ENCODE assay signal across 1 cellular context in the genomic region with DNA sequence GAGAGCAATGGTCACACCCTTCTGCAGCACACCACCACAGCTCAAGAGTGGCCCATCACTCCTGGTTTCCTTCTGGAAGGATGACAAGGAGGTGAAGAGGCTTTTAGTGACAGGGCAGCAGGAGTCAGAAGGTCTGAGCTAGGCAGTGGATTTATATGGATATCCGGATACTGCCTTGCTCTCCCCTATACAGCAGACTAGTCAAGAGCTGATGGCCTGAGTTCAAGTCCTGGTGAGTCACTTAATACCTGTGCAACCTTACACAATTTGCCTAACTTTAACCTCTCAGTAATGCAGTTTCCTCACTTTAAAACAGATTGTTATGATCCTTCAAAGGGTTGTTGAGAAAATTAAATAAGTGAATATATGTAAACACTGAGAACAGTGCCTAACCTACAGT.
TF ChIP-seq lines count a peak whose summit lies in the region.

No MANE protein-coding gene starts in this region.

TF ChIP-seq in HCT116, 20 proteins besides CTCF, POLR2A, EP300 and RAD21 (continued from another document):
- TF ChIP-seq, protein P1, sequence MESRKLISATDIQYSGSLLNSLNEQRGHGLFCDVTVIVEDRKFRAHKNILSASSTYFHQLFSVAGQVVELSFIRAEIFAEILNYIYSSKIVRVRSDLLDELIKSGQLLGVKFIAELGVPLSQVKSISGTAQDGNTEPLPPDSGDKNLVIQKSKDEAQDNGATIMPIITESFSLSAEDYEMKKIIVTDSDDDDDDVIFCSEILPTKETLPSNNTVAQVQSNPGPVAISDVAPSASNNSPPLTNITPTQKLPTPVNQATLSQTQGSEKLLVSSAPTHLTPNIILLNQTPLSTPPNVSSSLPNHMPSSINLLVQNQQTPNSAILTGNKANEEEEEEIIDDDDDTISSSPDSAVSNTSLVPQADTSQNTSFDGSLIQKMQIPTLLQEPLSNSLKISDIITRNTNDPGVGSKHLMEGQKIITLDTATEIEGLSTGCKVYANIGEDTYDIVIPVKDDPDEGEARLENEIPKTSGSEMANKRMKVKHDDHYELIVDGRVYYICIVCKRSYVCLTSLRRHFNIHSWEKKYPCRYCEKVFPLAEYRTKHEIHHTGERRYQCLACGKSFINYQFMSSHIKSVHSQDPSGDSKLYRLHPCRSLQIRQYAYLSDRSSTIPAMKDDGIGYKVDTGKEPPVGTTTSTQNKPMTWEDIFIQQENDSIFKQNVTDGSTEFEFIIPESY (IDR thresholded peaks at IDR 0.05; ENCODE audit: extremely low read depth, insufficient replicate concordance, low read length) = no peak
- TF ChIP-seq ELF1 (IDR thresholded peaks at IDR 0.05; ENCODE audit: borderline replicate concordance, low read depth) (no peak), ZFX (IDR thresholded peaks at IDR 0.05) (no peak), TCF7L2 (IDR thresholded peaks at IDR 0.05; ENCODE audit: borderline replicate concordance, extremely low read depth, insufficient read depth, insufficient read length) (no peak), SRF (IDR thresholded peaks at IDR 0.05; ENCODE audit: low read depth) (no peak), EZH2 (IDR thresholded peaks at IDR 0.05) (no peak), SP1 (IDR thresholded peaks at IDR 0.05; ENCODE audit: low read depth) (no peak), FOSL1 (IDR thresholded peaks at IDR 0.05; ENCODE audit: low read depth) (no peak; the same call in 1 of the 2 replicates), ZNF274 (IDR thresholded peaks at IDR 0.05; ENCODE audit: low read depth, low read length) (no peak), YY1 (IDR thresholded peaks at IDR 0.05; ENCODE audit: extremely low read depth, insufficient replicate concordance, low read depth, low read length) (no peak), EGR1 (IDR thresholded peaks at IDR 0.05; ENCODE audit: low read depth) (no peak), EZH2phosphoT487 (IDR thresholded peaks at IDR 0.05; ENCODE audit: borderline replicate concordance) (no peak), CBX3 (IDR thresholded peaks at IDR 0.05; ENCODE audit: low read depth) (no peak)
- TF ChIP-seq, protein P2, sequence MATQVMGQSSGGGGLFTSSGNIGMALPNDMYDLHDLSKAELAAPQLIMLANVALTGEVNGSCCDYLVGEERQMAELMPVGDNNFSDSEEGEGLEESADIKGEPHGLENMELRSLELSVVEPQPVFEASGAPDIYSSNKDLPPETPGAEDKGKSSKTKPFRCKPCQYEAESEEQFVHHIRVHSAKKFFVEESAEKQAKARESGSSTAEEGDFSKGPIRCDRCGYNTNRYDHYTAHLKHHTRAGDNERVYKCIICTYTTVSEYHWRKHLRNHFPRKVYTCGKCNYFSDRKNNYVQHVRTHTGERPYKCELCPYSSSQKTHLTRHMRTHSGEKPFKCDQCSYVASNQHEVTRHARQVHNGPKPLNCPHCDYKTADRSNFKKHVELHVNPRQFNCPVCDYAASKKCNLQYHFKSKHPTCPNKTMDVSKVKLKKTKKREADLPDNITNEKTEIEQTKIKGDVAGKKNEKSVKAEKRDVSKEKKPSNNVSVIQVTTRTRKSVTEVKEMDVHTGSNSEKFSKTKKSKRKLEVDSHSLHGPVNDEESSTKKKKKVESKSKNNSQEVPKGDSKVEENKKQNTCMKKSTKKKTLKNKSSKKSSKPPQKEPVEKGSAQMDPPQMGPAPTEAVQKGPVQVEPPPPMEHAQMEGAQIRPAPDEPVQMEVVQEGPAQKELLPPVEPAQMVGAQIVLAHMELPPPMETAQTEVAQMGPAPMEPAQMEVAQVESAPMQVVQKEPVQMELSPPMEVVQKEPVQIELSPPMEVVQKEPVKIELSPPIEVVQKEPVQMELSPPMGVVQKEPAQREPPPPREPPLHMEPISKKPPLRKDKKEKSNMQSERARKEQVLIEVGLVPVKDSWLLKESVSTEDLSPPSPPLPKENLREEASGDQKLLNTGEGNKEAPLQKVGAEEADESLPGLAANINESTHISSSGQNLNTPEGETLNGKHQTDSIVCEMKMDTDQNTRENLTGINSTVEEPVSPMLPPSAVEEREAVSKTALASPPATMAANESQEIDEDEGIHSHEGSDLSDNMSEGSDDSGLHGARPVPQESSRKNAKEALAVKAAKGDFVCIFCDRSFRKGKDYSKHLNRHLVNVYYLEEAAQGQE (IDR thresholded peaks at IDR 0.05; ENCODE audit: low read depth) = no peak
- TF ChIP-seq, protein P3, sequence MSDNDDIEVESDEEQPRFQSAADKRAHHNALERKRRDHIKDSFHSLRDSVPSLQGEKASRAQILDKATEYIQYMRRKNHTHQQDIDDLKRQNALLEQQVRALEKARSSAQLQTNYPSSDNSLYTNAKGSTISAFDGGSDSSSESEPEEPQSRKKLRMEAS (IDR thresholded peaks at IDR 0.05) = no peak
